In genomic region chr5:70984882-70985281, GRCh38 we compare ENCODE assay signal across 7 cellular contexts. TPM values are rescaled to one million over a fixed set of nuclear protein-coding genes. Genes with fewer than 3 reads are reported as not detected.
DNase-seq lines count a peak whose midpoint lies in the region; ATAC-seq, FAIRE-seq and TF ChIP-seq lines count a peak whose summit lies in the region.
"Not testable (repeated sequence)": the region's sequence is repeated elsewhere in the genome, so short reads cannot be mapped to it uniquely, and the experiment has no call there.

No MANE protein-coding gene starts in this region.

- H3K27me3 Mint-ChIP-seq in Caco-2 (ENCODE audit: insufficient read depth, unreplicated experiment); activated T-cell treated with anti-CD3 and anti-CD28 coated beads, Interleukin-2, amount 50 U/mL, for 72 hours (ENCODE audit: low read depth): not testable (repeated sequence)

- H2AFZ ChIP-seq in PC-3 (ENCODE audit: low read length); GM12878 (ENCODE audit: control insufficient read depth, low read depth, low read length); mammary epithelial cell (ENCODE audit: low read depth, low read length): not testable (repeated sequence)

- H3K4me3 Mint-ChIP-seq in Caco-2 (ENCODE audit: unreplicated experiment); activated T-cell treated with anti-CD3 and anti-CD28 coated beads, Interleukin-2, amount 50 U/mL, for 72 hours: not testable (repeated sequence)

- WGBS in GM12878 (ENCODE audit: insufficient coverage, insufficient replicate concordance, low lambda C conversion rate, missing lambda C conversion rate) = no CpG with 5 or more reads among the region's 10 CpGs
- no CpG with 5 or more reads among the region's 10 CpGs for WGBS in mammary epithelial cell (ENCODE audit: low coverage, missing lambda C conversion rate)

- H3K27ac Mint-ChIP-seq in Caco-2 (ENCODE audit: unreplicated experiment); activated T-cell treated with anti-CD3 and anti-CD28 coated beads, Interleukin-2, amount 50 U/mL, for 72 hours; activated naive CD4-positive, alpha-beta T cell treated with anti-CD3 and anti-CD28 coated beads, Interleukin-2, amount 50 U/mL, for 72 hours: not testable (repeated sequence)

- H3K27ac ChIP-seq in PC-3 (ENCODE audit: low read length); GM12878 (ENCODE audit: control insufficient read depth, insufficient read depth); mammary epithelial cell (ENCODE audit: insufficient read depth, low read depth, low read length): not testable (repeated sequence)

- not testable (repeated sequence) for TF ChIP-seq POLR2A in GM12878 (IDR thresholded peaks at IDR 0.05; ENCODE audit: low read depth, low read length)

- TSS peak; percentile 38 for BruUV-seq in Caco-2 (replicated peaks; lab: Mats Ljungman, UMichigan)
- TSS peak; percentile 51 for BruUV-seq in PC-3 (replicated peaks; lab: Mats Ljungman, UMichigan)
- TSS peak; percentile 70 for BruUV-seq in GM12878 (replicated peaks; lab: Mats Ljungman, UMichigan)
- BruUV-seq in mammary epithelial cell (replicated peaks; lab: Mats Ljungman, UMichigan) = TSS peak; percentile 18

- not testable (repeated sequence) for H3K27me3 ChIP-seq in Caco-2 (replicated peaks; ENCODE audit: control insufficient read depth, insufficient read depth, low read length); PC-3 (ENCODE audit: low read length); GM12878 (replicated peaks in 1 of 2; ENCODE audit: control insufficient read depth in 2 of 2, insufficient read depth in 2 of 2, low read length in 1 of 2); mammary epithelial cell (ENCODE audit: insufficient read depth, low read length)

- not testable (repeated sequence) for TF ChIP-seq RAD21 in GM12878 (IDR thresholded peaks at IDR 0.05; ENCODE audit: insufficient read depth, low read depth, low read length)

- H3F3A ChIP-seq in PC-3 (ENCODE audit: low read length, unreplicated experiment) = not testable (repeated sequence)

- not testable (repeated sequence) for ATAC-seq in PC-3, GM12878
- ATAC-seq in activated T-cell treated with anti-CD3 and anti-CD28 coated beads, Interleukin-2, amount 50 U/mL, for 72 hours (replicated peaks in 1 of 2) = peak; percentile 22 to 41
- ATAC-seq in activated naive CD4-positive, alpha-beta T cell treated with anti-CD3 and anti-CD28 coated beads, Interleukin-2, amount 50 U/mL, for 72 hours = peak; percentile 46 to 67
- peak; percentile 57 for ATAC-seq in stimulated activated naive CD8-positive, alpha-beta T cell treated with anti-CD3 and anti-CD28 coated beads, Interleukin-15, Interleukin-2, amounts not matched to agents 100 U/mL and 50 U/mL, for 24 hours

- H3K79me2 ChIP-seq in PC-3 (ENCODE audit: low read length); GM12878 (ENCODE audit: control insufficient read depth, insufficient read depth, low read length); mammary epithelial cell (ENCODE audit: insufficient read depth, low read length): not testable (repeated sequence)

- TF ChIP-seq CTCF in Caco-2 (IDR thresholded peaks at IDR 0.05; ENCODE audit: insufficient read depth in 1 of 2, low read depth in 1 of 2, low read length in 1 of 2, severe bottlenecking in 1 of 2, unreplicated experiment in 1 of 2); PC-3 (conservative IDR thresholded peaks at IDR 0.05; ENCODE audit: low read depth, low read length); GM12878 (IDR thresholded peaks at IDR 0.05 in 2 of 3, conservative IDR thresholded peaks at IDR 0.05 in 1 of 3; ENCODE audit: control insufficient read depth in 2 of 3, extremely low read depth in 1 of 3, insufficient read depth in 1 of 3, low read depth in 3 of 3, low read length in 3 of 3); mammary epithelial cell (conservative IDR thresholded peaks at IDR 0.05 in 1 of 2, IDR thresholded peaks at IDR 0.05 in 1 of 2; ENCODE audit: extremely low read depth in 1 of 2, insufficient read depth in 1 of 2, low read depth in 1 of 2, low read length in 2 of 2): not testable (repeated sequence)

- DNase-seq in Caco-2; PC-3; activated T-cell treated with anti-CD3 and anti-CD28 coated beads, Interleukin-2, amount 50 U/mL, for 72 hours; activated naive CD4-positive, alpha-beta T cell treated with anti-CD3 and anti-CD28 coated beads, Interleukin-2, amount 50 U/mL, for 72 hours (ENCODE audit: low spot score in 2 of 2); GM12878 (ENCODE audit: low read depth, low spot score); mammary epithelial cell; stimulated activated naive CD8-positive, alpha-beta T cell treated with anti-CD3 and anti-CD28 coated beads, Interleukin-15, Interleukin-2, amounts not matched to agents 100 U/mL and 50 U/mL, for 24 hours: not testable (repeated sequence)

- H3K36me3 Mint-ChIP-seq in Caco-2 (ENCODE audit: insufficient read depth, unreplicated experiment); activated T-cell treated with anti-CD3 and anti-CD28 coated beads, Interleukin-2, amount 50 U/mL, for 72 hours (ENCODE audit: insufficient read depth in 2 of 2); activated naive CD4-positive, alpha-beta T cell treated with anti-CD3 and anti-CD28 coated beads, Interleukin-2, amount 50 U/mL, for 72 hours: not testable (repeated sequence)

- H3K9ac ChIP-seq in PC-3 (ENCODE audit: low read length); GM12878 (ENCODE audit: control insufficient read depth, insufficient read depth, low read length); mammary epithelial cell (ENCODE audit: insufficient read depth, low read length): not testable (repeated sequence)

- H3K4me1 Mint-ChIP-seq in Caco-2 (ENCODE audit: low read depth, unreplicated experiment); activated T-cell treated with anti-CD3 and anti-CD28 coated beads, Interleukin-2, amount 50 U/mL, for 72 hours (ENCODE audit: low read depth): not testable (repeated sequence)

- in situ Hi-C loops in GM12878 (cut with MboI); mammary epithelial cell (cut with MboI; ENCODE audit: low sequenced_read_pairs in 2 of 2): not testable (repeated sequence)

- H3K36me3 ChIP-seq in Caco-2 (ENCODE audit: control insufficient read depth, insufficient read depth, low read length); PC-3 (ENCODE audit: low read depth, low read length); GM12878 (ENCODE audit: control insufficient read depth in 2 of 2, insufficient read depth in 2 of 2, low read length in 1 of 2); mammary epithelial cell (ENCODE audit: insufficient read depth, low read length): not testable (repeated sequence)

- intact Hi-C loops in Caco-2 (cut with micrococcal nuclease; ENCODE audit: unreplicated experiment); PC-3 (cut with micrococcal nuclease); GM12878 (cut with micrococcal nuclease; ENCODE audit: unreplicated experiment); mammary epithelial cell (cut with micrococcal nuclease): not testable (repeated sequence)

- not testable (repeated sequence) for H3K9me2 ChIP-seq in PC-3 (replicated peaks; ENCODE audit: low read length)

- H4K20me1 ChIP-seq in PC-3 (ENCODE audit: low read length); GM12878 (ENCODE audit: control insufficient read depth, insufficient read depth); mammary epithelial cell (ENCODE audit: insufficient read depth, low read length): not testable (repeated sequence)

- POLR2A ChIA-PET in Caco-2 (lab: Charles Lee); PC-3 (lab: Charles Lee; ENCODE audit: unreplicated experiment); GM12878 (lab: Charles Lee): not testable (repeated sequence)

- RAD21 ChIA-PET in GM12878 (lab: Charles Lee; ENCODE audit: unreplicated experiment) = not testable (repeated sequence)

- SMC1A ChIA-PET in GM12878 (lab: Charles Lee; ENCODE audit: uncharacterized antibody, unreplicated experiment) = not testable (repeated sequence)

- TF ChIP-seq EP300 in GM12878 (IDR thresholded peaks at IDR 0.05; ENCODE audit: borderline replicate concordance in 1 of 2, control insufficient read depth in 1 of 2, low read depth in 2 of 2, low read length in 2 of 2) = not testable (repeated sequence)

- dilution Hi-C loops in mammary epithelial cell (cut with HindIII; ENCODE audit: low sequenced_read_pairs) = not testable (repeated sequence)

- not testable (repeated sequence) for H3K9me3 ChIP-seq in Caco-2; PC-3 (ENCODE audit: low read length); GM12878 (replicated peaks; ENCODE audit: control insufficient read depth, insufficient read depth, low read length); mammary epithelial cell (replicated peaks; ENCODE audit: insufficient read depth, low read length)

- H3K4me3 ChIP-seq in Caco-2 (ENCODE audit: low read depth, low read length); PC-3 (ENCODE audit: low read length); GM12878; mammary epithelial cell (replicated peaks in 1 of 3; ENCODE audit: insufficient read depth in 1 of 3, low read depth in 2 of 3, low read length in 3 of 3): not testable (repeated sequence)

- not testable (repeated sequence) for H3K4me1 ChIP-seq in Caco-2; PC-3 (ENCODE audit: insufficient read depth, low read length); GM12878 (ENCODE audit: control insufficient read depth, insufficient read depth, low read length); mammary epithelial cell (ENCODE audit: insufficient read depth, low read length)

- not testable (repeated sequence) for H3K9me3 Mint-ChIP-seq in Caco-2 (ENCODE audit: unreplicated experiment); activated T-cell treated with anti-CD3 and anti-CD28 coated beads, Interleukin-2, amount 50 U/mL, for 72 hours; activated naive CD4-positive, alpha-beta T cell treated with anti-CD3 and anti-CD28 coated beads, Interleukin-2, amount 50 U/mL, for 72 hours

- FAIRE-seq in GM12878 (lab: Jason Lieb, UNC) = not testable (repeated sequence)

- not testable (repeated sequence) for H3K4me2 ChIP-seq in PC-3 (ENCODE audit: low read length); GM12878 (ENCODE audit: control insufficient read depth, insufficient read depth); mammary epithelial cell (ENCODE audit: insufficient read depth, low read depth, low read length)

- CTCF ChIA-PET in Caco-2 (lab: Charles Lee); PC-3 (lab: Charles Lee); GM12878 (lab: Yijun Ruan, JAX); mammary epithelial cell (lab: Charles Lee; ENCODE audit: low non-redundant PET): not testable (repeated sequence)

RNA-seq across cellular contexts. Expression of gene NAIP, which starts 40.3 kb away (rescaled TPM):
- total RNA-seq in Caco-2 (2022) = 6.6 and 7.3 TPM in 2 replicates
- total RNA-seq in PC-3 (2014; rRNA removed) = 0.81 and 1.8 TPM in 2 replicates
- total RNA-seq in activated T-cell treated with anti-CD3 and anti-CD28 coated beads, Interleukin-2, amount 50 U/mL, for 72 hours = 10 to 100 TPM in 1 of 2 donors, 1 to 10 TPM in 1; 5.7 to 10.7 TPM
- 1 to 10 TPM; 4.7 to 8.6 TPM for total RNA-seq in activated naive CD4-positive, alpha-beta T cell treated with anti-CD3 and anti-CD28 coated beads, Interleukin-2, amount 50 U/mL, for 72 hours
- 40.2 and 49.6 TPM in 2 replicates for total RNA-seq in GM12878 (2013; cell fraction: nucleolus; rRNA removed)
- total RNA-seq in GM12878 (2014; rRNA removed) = 2.7 and 3.3 TPM in 2 replicates
- total RNA-seq in GM12878 (2014; rRNA removed; fragmentation: Illumina TruSeq; extraction: Trizol) = 4.8 and 5.3 TPM in 2 replicates
- total RNA-seq in GM12878 (2021) = 3.0 and 3.5 TPM in 2 replicates
- 3.9 TPM for polyA plus RNA-seq in GM12878 (2011; ENCODE audit: low read depth)
- 6.4 and 11.0 TPM in 2 replicates for polyA plus RNA-seq in GM12878 (2011; rRNA removed)
- 1.5 TPM in 2 replicates for polyA plus RNA-seq in GM12878 (2011; cell fraction: cytosol; rRNA removed)
- 12.5 and 15.7 TPM in 2 replicates for polyA plus RNA-seq in GM12878 (2011; cell fraction: nucleus; rRNA removed)
- polyA plus RNA-seq in GM12878 (2012) = 4.1 and 7.2 TPM in 2 replicates
- polyA plus RNA-seq in GM12878 (2014; fragmentation: Illumina TruSeq; extraction: Trizol) = 4.3 and 5.7 TPM in 2 replicates
- 1 to 10 TPM; 1.8 to 1.9 TPM for polyA plus RNA-seq in GM12878 (2014; fragmentation: Nextera tagmentation; extraction: Ambion mirVana)
- polyA plus RNA-seq in GM12878 (2014; rRNA removed) = 2.6 and 2.8 TPM in 2 replicates
- polyA plus RNA-seq in GM12878 (2016; fragmentation: Nextera tagmentation; extraction: Ambion mirVana) = 1 to 10 TPM; 4.2 to 4.7 TPM
- polyA minus RNA-seq in GM12878 (2011; rRNA and poly(A)+ RNA removed) = 5.1 and 6.5 TPM in 2 replicates
- polyA minus RNA-seq in GM12878 (2011; cell fraction: cytosol; rRNA and poly(A)+ RNA removed) = 0.80 and 1.0 TPM in 2 replicates
- 6.2 and 10.2 TPM in 2 replicates for polyA minus RNA-seq in GM12878 (2011; cell fraction: nucleus; rRNA and poly(A)+ RNA removed)
- 10 to 100 TPM in 1 of 2 donors, 1 to 10 TPM in 1; 5.7 to 10.0 TPM for total RNA-seq in mammary epithelial cell
- polyA plus RNA-seq in mammary epithelial cell = 0.74 TPM
- 0.47 TPM for polyA minus RNA-seq in mammary epithelial cell

RNA-seq across cellular contexts. Expression of gene SMN1, which starts 60.0 kb away (rescaled TPM):
- total RNA-seq in Caco-2 (2022) (60.7 and 61.4 TPM in 2 replicates), PC-3 (2014; rRNA removed) (42.9 and 55.2 TPM in 2 replicates), GM12878 (2014; rRNA removed) (54.2 and 77.2 TPM in 2 replicates), GM12878 (2014; rRNA removed; fragmentation: Illumina TruSeq; extraction: Trizol) (54.0 and 57.4 TPM in 2 replicates), GM12878 (2021) (56.8 and 61.0 TPM in 2 replicates), mammary epithelial cell (10 to 100 TPM; 31.0 to 36.5 TPM)
- 10 to 100 TPM; 35.0 to 67.1 TPM for total RNA-seq in activated T-cell treated with anti-CD3 and anti-CD28 coated beads, Interleukin-2, amount 50 U/mL, for 72 hours
- 10 to 100 TPM; 45.9 to 49.3 TPM for total RNA-seq in activated naive CD4-positive, alpha-beta T cell treated with anti-CD3 and anti-CD28 coated beads, Interleukin-2, amount 50 U/mL, for 72 hours
- total RNA-seq in GM12878 (2013; cell fraction: nucleolus; rRNA removed) = 120 and 126 TPM in 2 replicates
- polyA plus RNA-seq in GM12878 (2011; ENCODE audit: low read depth) = 16.1 TPM
- polyA plus RNA-seq in GM12878 (2011; rRNA removed) (68.1 and 82.5 TPM in 2 replicates), GM12878 (2014; fragmentation: Illumina TruSeq; extraction: Trizol) (59.3 and 65.1 TPM in 2 replicates), GM12878 (2014; fragmentation: Nextera tagmentation; extraction: Ambion mirVana) (10 to 100 TPM; 35.8 to 49.2 TPM), GM12878 (2014; rRNA removed) (55.5 and 72.3 TPM in 2 replicates), GM12878 (2016; fragmentation: Nextera tagmentation; extraction: Ambion mirVana) (10 to 100 TPM; 90.6 to 93.7 TPM), mammary epithelial cell (24.7 TPM)
- polyA plus RNA-seq in GM12878 (2011; cell fraction: cytosol; rRNA removed) = 25.7 and 28.7 TPM in 2 replicates
- 34.4 and 41.9 TPM in 2 replicates for polyA plus RNA-seq in GM12878 (2011; cell fraction: nucleus; rRNA removed)
- polyA plus RNA-seq in GM12878 (2012) = 31.4 and 39.1 TPM in 2 replicates
- polyA minus RNA-seq in GM12878 (2011; rRNA and poly(A)+ RNA removed) = 19.4 and 21.4 TPM in 2 replicates
- polyA minus RNA-seq in GM12878 (2011; cell fraction: cytosol; rRNA and poly(A)+ RNA removed) = 9.9 and 11.9 TPM in 2 replicates
- 22.5 and 40.4 TPM in 2 replicates for polyA minus RNA-seq in GM12878 (2011; cell fraction: nucleus; rRNA and poly(A)+ RNA removed)
- polyA minus RNA-seq in mammary epithelial cell = 12.2 TPM
